In the genomic region with DNA sequence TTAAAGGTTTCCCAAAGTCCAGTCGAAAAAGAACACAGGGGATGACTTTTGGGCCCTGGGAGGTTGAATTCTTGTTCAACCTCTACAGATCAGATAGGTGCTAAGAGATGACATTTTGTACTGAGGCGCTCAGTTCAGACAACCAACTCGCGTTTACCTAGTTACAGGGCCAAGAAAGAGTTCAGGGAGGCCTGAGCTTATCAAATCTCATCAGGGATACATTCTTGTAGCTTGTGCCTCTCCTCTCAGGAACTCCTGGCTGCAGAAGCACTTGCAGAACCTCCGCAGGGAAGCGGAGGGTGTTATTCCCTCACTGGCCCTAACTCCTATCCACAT, we compare ENCODE assay signal across 8 cellular contexts. TPM values are rescaled to one million over a fixed set of nuclear protein-coding genes. Genes with fewer than 3 reads are reported as not detected.
DNase-seq lines count a peak whose midpoint lies in the region; TF ChIP-seq lines count a peak whose summit lies in the region.

No MANE protein-coding gene starts in this region.

- no peaks in the 10 kb centered on the region for H3K9me2 ChIP-seq in SU-DHL-6 (replicated peaks; ENCODE audit: insufficient read depth, low read length)

- no peaks in the 10 kb centered on the region for H4K20me1 ChIP-seq in SU-DHL-6 (ENCODE audit: low read depth, low read length)

- peak overlapping the region; percentile 58 for H3K4me3 ChIP-seq in GM12875 (ENCODE audit: low read depth, low read length)
- H3K4me3 ChIP-seq in SU-DHL-6 (ENCODE audit: insufficient read depth, low read length, poor library complexity, severe bottlenecking): peak overlapping the region; percentile 84
- H3K4me3 ChIP-seq in fibroblast of villous mesenchyme (ENCODE audit: low read depth, low read length): peak overlapping the region; percentile 95
- H3K4me3 ChIP-seq in retinal pigment epithelial cell (ENCODE audit: low read length): peak overlapping the region; percentile 91

- peaks cover 38% of the 10 kb centered on the region for H3K79me2 ChIP-seq in SU-DHL-6 (ENCODE audit: insufficient read depth, low read length)

- H3K27me3 ChIP-seq in SU-DHL-6 (ENCODE audit: low read length): no peaks in the 10 kb centered on the region

- peak overlapping the region; percentile 69 for H2AFZ ChIP-seq in SU-DHL-6 (ENCODE audit: low read depth, low read length, severe bottlenecking)

- no peaks in the 10 kb centered on the region for H3K9me3 ChIP-seq in SU-DHL-6 (ENCODE audit: insufficient read depth, low read length)

- H3F3A ChIP-seq in SU-DHL-6 (ENCODE audit: insufficient read depth): no peaks in the 10 kb centered on the region

- H3K4me2 ChIP-seq in SU-DHL-6 (ENCODE audit: low read depth, low read length, poor library complexity, severe bottlenecking): peak overlapping the region; percentile 76

- DNase-seq in fibroblast of villous mesenchyme (ENCODE audit: low read depth) (no peak), retinal pigment epithelial cell (ENCODE audit: low read depth) (no peak), hepatic stellate cell (ENCODE audit: low spot score) (no peak), posterior vena cava (ENCODE audit: low spot score) (no peak), medulla oblongata (ENCODE audit: extremely low spot score) (no peak), NCI-H1048 (lab: John Stamatoyannopoulos, UW) (no peak)

- TF ChIP-seq CTCF in GM12875 (IDR thresholded peaks at IDR 0.05; ENCODE audit: borderline replicate concordance, insufficient read depth, low read depth, low read length): no peak
- TF ChIP-seq CTCF in SU-DHL-6 (IDR thresholded peaks at IDR 0.05; ENCODE audit: insufficient read depth, low read length, poor library complexity, severe bottlenecking): no peak
- no peak for TF ChIP-seq CTCF in fibroblast of villous mesenchyme (IDR thresholded peaks at IDR 0.05; ENCODE audit: insufficient read depth, low read depth, low read length)
- TF ChIP-seq CTCF in retinal pigment epithelial cell (conservative IDR thresholded peaks at IDR 0.05; ENCODE audit: low read depth, low read length): no peak

- no peak overlapping the region for H3K27ac ChIP-seq in SU-DHL-6 (ENCODE audit: low read depth, low read length)

- peak overlapping the region; percentile 89 for H3K9ac ChIP-seq in SU-DHL-6 (ENCODE audit: low read length)

- H3K36me3 ChIP-seq in SU-DHL-6 (ENCODE audit: low read length): peaks cover 10% of the 10 kb centered on the region

- intact Hi-C loops in posterior vena cava (cut with DNase I): loop anchor here in 1 of 2 donors (5.0 kb wide), 1 partner anchor 1510 kb away; no protein-coding TSS in a partner anchor

RNA-seq across cellular contexts. Expression of a gene that starts 0.8 kb away (rescaled TPM):
- total RNA-seq in fibroblast of villous mesenchyme: 11.9 and 14.7 TPM in 2 replicates
- 10 to 100 TPM in 1 of 2 donors, 1 to 10 TPM in 1; 9.4 to 11.1 TPM for total RNA-seq in posterior vena cava

RNA-seq across cellular contexts. Expression of a gene that starts 20.0 kb away (rescaled TPM):
- total RNA-seq in fibroblast of villous mesenchyme (5.8 and 6.9 TPM in 2 replicates), posterior vena cava (1 to 10 TPM; 5.5 to 6.5 TPM)

RNA-seq across cellular contexts. Expression of a gene that starts 22.0 kb away (rescaled TPM):
- 12.2 and 22.9 TPM in 2 replicates for total RNA-seq in fibroblast of villous mesenchyme
- 10 to 100 TPM in 1 of 2 donors, 1 to 10 TPM in 1; 9.8 to 15.1 TPM for total RNA-seq in posterior vena cava

RNA-seq across cellular contexts. Expression of a gene that starts 38.4 kb away (rescaled TPM):
- total RNA-seq in fibroblast of villous mesenchyme: 1.3 and 1.7 TPM in 2 replicates
- total RNA-seq in posterior vena cava: 1 to 10 TPM; 3.7 to 5.9 TPM
